Comparison of ENCODE assay signal across 1 cellular context in the genomic region with DNA sequence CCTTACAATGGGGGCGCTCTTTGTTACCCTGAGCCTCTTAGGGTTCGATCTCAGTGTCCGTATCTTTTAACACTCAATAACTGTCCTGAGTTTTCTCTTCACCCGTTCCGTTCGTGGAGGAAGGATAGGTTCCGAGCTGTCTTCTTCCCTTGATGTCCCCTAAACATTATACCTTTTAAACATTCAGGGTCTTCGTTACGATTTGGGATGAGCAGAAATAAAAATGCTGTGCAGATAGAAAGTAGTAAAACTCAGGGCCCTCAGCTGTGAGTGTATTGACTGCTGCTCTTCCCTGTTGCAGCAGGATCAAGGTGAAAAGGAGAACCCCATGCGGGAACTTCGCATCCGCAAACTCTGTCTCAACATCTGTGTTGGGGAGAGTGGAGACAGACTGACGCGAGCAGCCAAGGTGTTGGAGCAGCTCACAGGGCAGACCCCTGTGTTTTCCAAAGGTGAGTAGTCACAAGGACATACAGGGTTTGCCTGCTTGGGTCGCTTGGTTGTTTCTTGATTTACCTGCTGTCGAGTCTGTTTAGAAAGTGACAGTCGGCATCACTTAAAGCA.
TF ChIP-seq lines count a peak whose summit lies in the region.

No MANE protein-coding gene starts in this region.

TF ChIP-seq in K562, 482 proteins besides CTCF, POLR2A, EP300 and RAD21 (continues in another document):
- TF ChIP-seq ADNP (tag; IDR thresholded peaks at IDR 0.05) (no peak), EGR1 (conservative IDR thresholded peaks at IDR 0.05) (no peak), RFX7 (CRISPR knock-in tag; IDR thresholded peaks at IDR 0.05) (0 out of 2 replicates have a peak, but pooled peaks have one; percentile 15), TCF7 (IDR thresholded peaks at IDR 0.05; ENCODE audit: borderline replicate concordance) (no peak), TAL1 (IDR thresholded peaks at IDR 0.05) (no peak), NFIC (IDR thresholded peaks at IDR 0.05) (no peak), NELFE (IDR thresholded peaks at IDR 0.05; ENCODE audit: insufficient read depth, insufficient read length) (no peak), ELF1 (tag; IDR thresholded peaks at IDR 0.05) (no peak), NBN (IDR thresholded peaks at IDR 0.05; ENCODE audit: low read depth) (no peak), TAF1 (IDR thresholded peaks at IDR 0.05; ENCODE audit: control insufficient read depth, extremely low read depth, insufficient read depth, low read length, severe bottlenecking) (no peak), NFIX (CRISPR knock-in tag; IDR thresholded peaks at IDR 0.05; ENCODE audit: low read depth) (no peak), GABPB2 (CRISPR knock-in tag; conservative IDR thresholded peaks at IDR 0.05) (no peak), L3MBTL2 (IDR thresholded peaks at IDR 0.05) (no peak), RBBP5 (IDR thresholded peaks at IDR 0.05; ENCODE audit: borderline replicate concordance, insufficient read depth, low read length, poor library complexity, severe bottlenecking) (no peak), LCOR (CRISPR knock-in tag; IDR thresholded peaks at IDR 0.05) (no peak), ZNF584 (CRISPR knock-in tag; IDR thresholded peaks at IDR 0.05; ENCODE audit: low read depth) (no peak), BRD4 (IDR thresholded peaks at IDR 0.05) (peak; percentile 77; the same call in 1 of the 2 replicates), RBM39 (optimal IDR thresholded peaks at IDR 0.05; ENCODE audit: low read depth, low read length) (peak; percentile 54), NCOA1 (IDR thresholded peaks at IDR 0.05; ENCODE audit: low read depth) (no peak), SIN3B (IDR thresholded peaks at IDR 0.05; ENCODE audit: low read depth) (no peak), SAP30 (IDR thresholded peaks at IDR 0.05; ENCODE audit: borderline replicate concordance, insufficient read depth, low read depth, low read length, poor library complexity, severe bottlenecking) (no peak), NUFIP1 (IDR thresholded peaks at IDR 0.05; ENCODE audit: partially characterized antibody) (no peak), STAT5B (CRISPR knock-in tag; IDR thresholded peaks at IDR 0.05) (no peak), CC2D1A (IDR thresholded peaks at IDR 0.05) (no peak), LARP7 (IDR thresholded peaks at IDR 0.05) (0 out of 2 replicates have a peak, but pooled peaks have one; percentile 11), KDM1A (IDR thresholded peaks at IDR 0.05) (no peak), ZNF184 (CRISPR knock-in tag; IDR thresholded peaks at IDR 0.05) (no peak), TSC22D4 (tag; IDR thresholded peaks at IDR 0.05) (no peak), ZNF347 (CRISPR knock-in tag; IDR thresholded peaks at IDR 0.05; ENCODE audit: low read depth) (no peak), XRCC5 (IDR thresholded peaks at IDR 0.05; ENCODE audit: low read depth, low read length) (0 out of 2 replicates have a peak, but pooled peaks have one; percentile 22), RB1 (IDR thresholded peaks at IDR 0.05; ENCODE audit: low read depth) (0 out of 2 replicates have a peak, but pooled peaks have one; percentile 8), ETV6 (IDR thresholded peaks at IDR 0.05; ENCODE audit: borderline replicate concordance in 1 of 2, low read depth in 2 of 2, low read length in 1 of 2) (no peak), ETV6 (CRISPR knock-in tag; IDR thresholded peaks at IDR 0.05; ENCODE audit: borderline replicate concordance) (no peak), ZNF561 (CRISPR knock-in tag; conservative IDR thresholded peaks at IDR 0.05) (no peak), PHB (CRISPR knock-in tag; IDR thresholded peaks at IDR 0.05) (no peak), XRCC4 (IDR thresholded peaks at IDR 0.05; ENCODE audit: extremely low read depth, insufficient read depth, insufficient read length) (no peak), ZNF232 (CRISPR knock-in tag; IDR thresholded peaks at IDR 0.05) (no peak)
- TF ChIP-seq, protein P1, sequence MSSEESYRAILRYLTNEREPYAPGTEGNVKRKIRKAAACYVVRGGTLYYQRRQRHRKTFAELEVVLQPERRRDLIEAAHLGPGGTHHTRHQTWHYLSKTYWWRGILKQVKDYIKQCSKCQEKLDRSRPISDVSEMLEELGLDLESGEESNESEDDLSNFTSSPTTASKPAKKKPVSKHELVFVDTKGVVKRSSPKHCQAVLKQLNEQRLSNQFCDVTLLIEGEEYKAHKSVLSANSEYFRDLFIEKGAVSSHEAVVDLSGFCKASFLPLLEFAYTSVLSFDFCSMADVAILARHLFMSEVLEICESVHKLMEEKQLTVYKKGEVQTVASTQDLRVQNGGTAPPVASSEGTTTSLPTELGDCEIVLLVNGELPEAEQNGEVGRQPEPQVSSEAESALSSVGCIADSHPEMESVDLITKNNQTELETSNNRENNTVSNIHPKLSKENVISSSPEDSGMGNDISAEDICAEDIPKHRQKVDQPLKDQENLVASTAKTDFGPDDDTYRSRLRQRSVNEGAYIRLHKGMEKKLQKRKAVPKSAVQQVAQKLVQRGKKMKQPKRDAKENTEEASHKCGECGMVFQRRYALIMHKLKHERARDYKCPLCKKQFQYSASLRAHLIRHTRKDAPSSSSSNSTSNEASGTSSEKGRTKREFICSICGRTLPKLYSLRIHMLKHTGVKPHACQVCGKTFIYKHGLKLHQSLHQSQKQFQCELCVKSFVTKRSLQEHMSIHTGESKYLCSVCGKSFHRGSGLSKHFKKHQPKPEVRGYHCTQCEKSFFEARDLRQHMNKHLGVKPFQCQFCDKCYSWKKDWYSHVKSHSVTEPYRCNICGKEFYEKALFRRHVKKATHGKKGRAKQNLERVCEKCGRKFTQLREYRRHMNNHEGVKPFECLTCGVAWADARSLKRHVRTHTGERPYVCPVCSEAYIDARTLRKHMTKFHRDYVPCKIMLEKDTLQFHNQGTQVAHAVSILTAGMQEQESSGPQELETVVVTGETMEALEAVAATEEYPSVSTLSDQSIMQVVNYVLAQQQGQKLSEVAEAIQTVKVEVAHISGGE (CRISPR knock-in tag; IDR thresholded peaks at IDR 0.05) = no peak
- TF ChIP-seq, protein P2, sequence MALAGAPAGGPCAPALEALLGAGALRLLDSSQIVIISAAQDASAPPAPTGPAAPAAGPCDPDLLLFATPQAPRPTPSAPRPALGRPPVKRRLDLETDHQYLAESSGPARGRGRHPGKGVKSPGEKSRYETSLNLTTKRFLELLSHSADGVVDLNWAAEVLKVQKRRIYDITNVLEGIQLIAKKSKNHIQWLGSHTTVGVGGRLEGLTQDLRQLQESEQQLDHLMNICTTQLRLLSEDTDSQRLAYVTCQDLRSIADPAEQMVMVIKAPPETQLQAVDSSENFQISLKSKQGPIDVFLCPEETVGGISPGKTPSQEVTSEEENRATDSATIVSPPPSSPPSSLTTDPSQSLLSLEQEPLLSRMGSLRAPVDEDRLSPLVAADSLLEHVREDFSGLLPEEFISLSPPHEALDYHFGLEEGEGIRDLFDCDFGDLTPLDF (CRISPR knock-in tag; IDR thresholded peaks at IDR 0.05) = no peak
- TF ChIP-seq, protein P3, sequence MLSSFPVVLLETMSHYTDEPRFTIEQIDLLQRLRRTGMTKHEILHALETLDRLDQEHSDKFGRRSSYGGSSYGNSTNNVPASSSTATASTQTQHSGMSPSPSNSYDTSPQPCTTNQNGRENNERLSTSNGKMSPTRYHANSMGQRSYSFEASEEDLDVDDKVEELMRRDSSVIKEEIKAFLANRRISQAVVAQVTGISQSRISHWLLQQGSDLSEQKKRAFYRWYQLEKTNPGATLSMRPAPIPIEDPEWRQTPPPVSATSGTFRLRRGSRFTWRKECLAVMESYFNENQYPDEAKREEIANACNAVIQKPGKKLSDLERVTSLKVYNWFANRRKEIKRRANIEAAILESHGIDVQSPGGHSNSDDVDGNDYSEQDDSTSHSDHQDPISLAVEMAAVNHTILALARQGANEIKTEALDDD (IDR thresholded peaks at IDR 0.05) = no peak
- TF ChIP-seq, protein P4, sequence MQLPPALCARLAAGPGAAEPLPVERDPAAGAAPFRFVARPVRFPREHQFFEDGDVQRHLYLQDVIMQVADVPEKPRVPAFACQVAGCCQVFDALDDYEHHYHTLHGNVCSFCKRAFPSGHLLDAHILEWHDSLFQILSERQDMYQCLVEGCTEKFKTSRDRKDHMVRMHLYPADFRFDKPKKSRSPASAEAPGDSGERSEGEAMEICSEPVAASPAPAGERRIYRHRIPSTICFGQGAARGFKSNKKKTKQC (CRISPR knock-in tag; IDR thresholded peaks at IDR 0.05) = no peak
- TF ChIP-seq, protein P5, sequence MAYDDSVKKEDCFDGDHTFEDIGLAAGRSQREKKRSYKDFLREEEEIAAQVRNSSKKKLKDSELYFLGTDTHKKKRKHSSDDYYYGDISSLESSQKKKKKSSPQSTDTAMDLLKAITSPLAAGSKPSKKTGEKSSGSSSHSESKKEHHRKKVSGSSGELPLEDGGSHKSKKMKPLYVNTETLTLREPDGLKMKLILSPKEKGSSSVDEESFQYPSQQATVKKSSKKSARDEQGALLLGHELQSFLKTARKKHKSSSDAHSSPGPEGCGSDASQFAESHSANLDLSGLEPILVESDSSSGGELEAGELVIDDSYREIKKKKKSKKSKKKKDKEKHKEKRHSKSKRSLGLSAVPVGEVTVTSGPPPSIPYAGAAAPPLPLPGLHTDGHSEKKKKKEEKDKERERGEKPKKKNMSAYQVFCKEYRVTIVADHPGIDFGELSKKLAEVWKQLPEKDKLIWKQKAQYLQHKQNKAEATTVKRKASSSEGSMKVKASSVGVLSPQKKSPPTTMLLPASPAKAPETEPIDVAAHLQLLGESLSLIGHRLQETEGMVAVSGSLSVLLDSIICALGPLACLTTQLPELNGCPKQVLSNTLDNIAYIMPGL (CRISPR knock-in tag; IDR thresholded peaks at IDR 0.05) = 0 out of 2 replicates have a peak, but pooled peaks have one; percentile 12
- TF ChIP-seq, protein P6, sequence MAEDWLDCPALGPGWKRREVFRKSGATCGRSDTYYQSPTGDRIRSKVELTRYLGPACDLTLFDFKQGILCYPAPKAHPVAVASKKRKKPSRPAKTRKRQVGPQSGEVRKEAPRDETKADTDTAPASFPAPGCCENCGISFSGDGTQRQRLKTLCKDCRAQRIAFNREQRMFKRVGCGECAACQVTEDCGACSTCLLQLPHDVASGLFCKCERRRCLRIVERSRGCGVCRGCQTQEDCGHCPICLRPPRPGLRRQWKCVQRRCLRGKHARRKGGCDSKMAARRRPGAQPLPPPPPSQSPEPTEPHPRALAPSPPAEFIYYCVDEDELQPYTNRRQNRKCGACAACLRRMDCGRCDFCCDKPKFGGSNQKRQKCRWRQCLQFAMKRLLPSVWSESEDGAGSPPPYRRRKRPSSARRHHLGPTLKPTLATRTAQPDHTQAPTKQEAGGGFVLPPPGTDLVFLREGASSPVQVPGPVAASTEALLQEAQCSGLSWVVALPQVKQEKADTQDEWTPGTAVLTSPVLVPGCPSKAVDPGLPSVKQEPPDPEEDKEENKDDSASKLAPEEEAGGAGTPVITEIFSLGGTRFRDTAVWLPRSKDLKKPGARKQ (CRISPR knock-in tag; IDR thresholded peaks at IDR 0.05) = no peak
- TF ChIP-seq, protein P7, sequence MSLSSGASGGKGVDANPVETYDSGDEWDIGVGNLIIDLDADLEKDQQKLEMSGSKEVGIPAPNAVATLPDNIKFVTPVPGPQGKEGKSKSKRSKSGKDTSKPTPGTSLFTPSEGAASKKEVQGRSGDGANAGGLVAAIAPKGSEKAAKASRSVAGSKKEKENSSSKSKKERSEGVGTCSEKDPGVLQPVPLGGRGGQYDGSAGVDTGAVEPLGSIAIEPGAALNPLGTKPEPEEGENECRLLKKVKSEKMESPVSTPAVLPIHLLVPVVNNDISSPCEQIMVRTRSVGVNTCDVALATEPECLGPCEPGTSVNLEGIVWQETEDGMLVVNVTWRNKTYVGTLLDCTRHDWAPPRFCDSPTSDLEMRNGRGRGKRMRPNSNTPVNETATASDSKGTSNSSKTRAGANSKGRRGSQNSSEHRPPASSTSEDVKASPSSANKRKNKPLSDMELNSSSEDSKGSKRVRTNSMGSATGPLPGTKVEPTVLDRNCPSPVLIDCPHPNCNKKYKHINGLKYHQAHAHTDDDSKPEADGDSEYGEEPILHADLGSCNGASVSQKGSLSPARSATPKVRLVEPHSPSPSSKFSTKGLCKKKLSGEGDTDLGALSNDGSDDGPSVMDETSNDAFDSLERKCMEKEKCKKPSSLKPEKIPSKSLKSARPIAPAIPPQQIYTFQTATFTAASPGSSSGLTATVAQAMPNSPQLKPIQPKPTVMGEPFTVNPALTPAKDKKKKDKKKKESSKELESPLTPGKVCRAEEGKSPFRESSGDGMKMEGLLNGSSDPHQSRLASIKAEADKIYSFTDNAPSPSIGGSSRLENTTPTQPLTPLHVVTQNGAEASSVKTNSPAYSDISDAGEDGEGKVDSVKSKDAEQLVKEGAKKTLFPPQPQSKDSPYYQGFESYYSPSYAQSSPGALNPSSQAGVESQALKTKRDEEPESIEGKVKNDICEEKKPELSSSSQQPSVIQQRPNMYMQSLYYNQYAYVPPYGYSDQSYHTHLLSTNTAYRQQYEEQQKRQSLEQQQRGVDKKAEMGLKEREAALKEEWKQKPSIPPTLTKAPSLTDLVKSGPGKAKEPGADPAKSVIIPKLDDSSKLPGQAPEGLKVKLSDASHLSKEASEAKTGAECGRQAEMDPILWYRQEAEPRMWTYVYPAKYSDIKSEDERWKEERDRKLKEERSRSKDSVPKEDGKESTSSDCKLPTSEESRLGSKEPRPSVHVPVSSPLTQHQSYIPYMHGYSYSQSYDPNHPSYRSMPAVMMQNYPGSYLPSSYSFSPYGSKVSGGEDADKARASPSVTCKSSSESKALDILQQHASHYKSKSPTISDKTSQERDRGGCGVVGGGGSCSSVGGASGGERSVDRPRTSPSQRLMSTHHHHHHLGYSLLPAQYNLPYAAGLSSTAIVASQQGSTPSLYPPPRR (CRISPR knock-in tag; IDR thresholded peaks at IDR 0.05; ENCODE audit: borderline replicate concordance) = 0 out of 2 replicates have a peak, but pooled peaks have one; percentile 20
- TF ChIP-seq, protein P8, sequence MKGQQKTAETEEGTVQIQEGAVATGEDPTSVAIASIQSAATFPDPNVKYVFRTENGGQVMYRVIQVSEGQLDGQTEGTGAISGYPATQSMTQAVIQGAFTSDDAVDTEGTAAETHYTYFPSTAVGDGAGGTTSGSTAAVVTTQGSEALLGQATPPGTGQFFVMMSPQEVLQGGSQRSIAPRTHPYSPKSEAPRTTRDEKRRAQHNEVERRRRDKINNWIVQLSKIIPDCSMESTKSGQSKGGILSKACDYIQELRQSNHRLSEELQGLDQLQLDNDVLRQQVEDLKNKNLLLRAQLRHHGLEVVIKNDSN (CRISPR knock-in tag; IDR thresholded peaks at IDR 0.05) = no peak
- TF ChIP-seq, protein P9, sequence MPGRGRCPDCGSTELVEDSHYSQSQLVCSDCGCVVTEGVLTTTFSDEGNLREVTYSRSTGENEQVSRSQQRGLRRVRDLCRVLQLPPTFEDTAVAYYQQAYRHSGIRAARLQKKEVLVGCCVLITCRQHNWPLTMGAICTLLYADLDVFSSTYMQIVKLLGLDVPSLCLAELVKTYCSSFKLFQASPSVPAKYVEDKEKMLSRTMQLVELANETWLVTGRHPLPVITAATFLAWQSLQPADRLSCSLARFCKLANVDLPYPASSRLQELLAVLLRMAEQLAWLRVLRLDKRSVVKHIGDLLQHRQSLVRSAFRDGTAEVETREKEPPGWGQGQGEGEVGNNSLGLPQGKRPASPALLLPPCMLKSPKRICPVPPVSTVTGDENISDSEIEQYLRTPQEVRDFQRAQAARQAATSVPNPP (IDR thresholded peaks at IDR 0.05; ENCODE audit: borderline replicate concordance, insufficient read depth, insufficient read length) = no peak
